Comparison of ENCODE assay signal across 1 cellular context in the genomic region with DNA sequence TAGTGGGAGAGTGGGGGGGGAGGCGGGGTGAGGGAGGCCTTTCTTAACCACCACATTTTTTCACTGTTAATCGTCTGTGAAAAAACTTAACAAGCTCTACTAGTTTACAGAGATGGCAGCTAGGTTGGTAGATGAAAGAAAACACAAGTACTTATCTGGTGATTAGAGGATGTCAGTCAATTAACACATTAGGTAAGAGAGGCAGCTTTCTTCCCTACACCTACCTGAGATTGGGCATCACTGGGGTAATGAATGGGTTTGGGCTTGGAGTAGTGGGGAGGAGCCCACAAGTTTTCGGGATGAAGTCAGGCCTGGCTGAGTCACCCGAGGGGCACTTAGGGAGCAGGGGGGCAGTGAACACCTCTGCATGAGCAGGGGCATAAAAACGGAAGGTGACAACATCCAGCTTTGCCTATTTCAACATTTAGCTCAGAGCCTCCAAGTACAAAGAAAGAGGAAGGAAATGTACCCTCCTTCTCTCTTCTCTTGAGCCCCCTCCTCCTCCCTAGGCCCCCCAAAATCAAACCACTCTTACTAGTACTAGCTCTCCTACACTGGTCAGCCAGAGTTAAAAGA.
A peak's percentile ranks its signal among the peaks of the same experiment; 100 is the strongest.
TF ChIP-seq lines count a peak whose summit lies in the region.

No MANE protein-coding gene starts in this region.

TF ChIP-seq in K562, 482 proteins besides CTCF, POLR2A, EP300 and RAD21 (continued from another document and continues in another):
- TF ChIP-seq, protein P1, sequence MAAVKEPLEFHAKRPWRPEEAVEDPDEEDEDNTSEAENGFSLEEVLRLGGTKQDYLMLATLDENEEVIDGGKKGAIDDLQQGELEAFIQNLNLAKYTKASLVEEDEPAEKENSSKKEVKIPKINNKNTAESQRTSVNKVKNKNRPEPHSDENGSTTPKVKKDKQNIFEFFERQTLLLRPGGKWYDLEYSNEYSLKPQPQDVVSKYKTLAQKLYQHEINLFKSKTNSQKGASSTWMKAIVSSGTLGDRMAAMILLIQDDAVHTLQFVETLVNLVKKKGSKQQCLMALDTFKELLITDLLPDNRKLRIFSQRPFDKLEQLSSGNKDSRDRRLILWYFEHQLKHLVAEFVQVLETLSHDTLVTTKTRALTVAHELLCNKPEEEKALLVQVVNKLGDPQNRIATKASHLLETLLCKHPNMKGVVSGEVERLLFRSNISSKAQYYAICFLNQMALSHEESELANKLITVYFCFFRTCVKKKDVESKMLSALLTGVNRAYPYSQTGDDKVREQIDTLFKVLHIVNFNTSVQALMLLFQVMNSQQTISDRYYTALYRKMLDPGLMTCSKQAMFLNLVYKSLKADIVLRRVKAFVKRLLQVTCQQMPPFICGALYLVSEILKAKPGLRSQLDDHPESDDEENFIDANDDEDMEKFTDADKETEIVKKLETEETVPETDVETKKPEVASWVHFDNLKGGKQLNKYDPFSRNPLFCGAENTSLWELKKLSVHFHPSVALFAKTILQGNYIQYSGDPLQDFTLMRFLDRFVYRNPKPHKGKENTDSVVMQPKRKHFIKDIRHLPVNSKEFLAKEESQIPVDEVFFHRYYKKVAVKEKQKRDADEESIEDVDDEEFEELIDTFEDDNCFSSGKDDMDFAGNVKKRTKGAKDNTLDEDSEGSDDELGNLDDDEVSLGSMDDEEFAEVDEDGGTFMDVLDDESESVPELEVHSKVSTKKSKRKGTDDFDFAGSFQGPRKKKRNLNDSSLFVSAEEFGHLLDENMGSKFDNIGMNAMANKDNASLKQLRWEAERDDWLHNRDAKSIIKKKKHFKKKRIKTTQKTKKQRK (IDR thresholded peaks at IDR 0.05; ENCODE audit: borderline replicate concordance, low read depth, low read length), result no peak
- TF ChIP-seq, protein P2, sequence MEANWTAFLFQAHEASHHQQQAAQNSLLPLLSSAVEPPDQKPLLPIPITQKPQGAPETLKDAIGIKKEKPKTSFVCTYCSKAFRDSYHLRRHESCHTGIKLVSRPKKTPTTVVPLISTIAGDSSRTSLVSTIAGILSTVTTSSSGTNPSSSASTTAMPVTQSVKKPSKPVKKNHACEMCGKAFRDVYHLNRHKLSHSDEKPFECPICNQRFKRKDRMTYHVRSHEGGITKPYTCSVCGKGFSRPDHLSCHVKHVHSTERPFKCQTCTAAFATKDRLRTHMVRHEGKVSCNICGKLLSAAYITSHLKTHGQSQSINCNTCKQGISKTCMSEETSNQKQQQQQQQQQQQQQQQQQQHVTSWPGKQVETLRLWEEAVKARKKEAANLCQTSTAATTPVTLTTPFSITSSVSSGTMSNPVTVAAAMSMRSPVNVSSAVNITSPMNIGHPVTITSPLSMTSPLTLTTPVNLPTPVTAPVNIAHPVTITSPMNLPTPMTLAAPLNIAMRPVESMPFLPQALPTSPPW (CRISPR knock-in tag; IDR thresholded peaks at IDR 0.05), result peak; percentile 36; the same call in 1 of the 2 replicates
- TF ChIP-seq ZKSCAN8 (CRISPR knock-in tag; IDR thresholded peaks at IDR 0.05) (no peak), ZBTB43 (CRISPR knock-in tag; IDR thresholded peaks at IDR 0.05) (no peak), RBFOX2 (IDR thresholded peaks at IDR 0.05; ENCODE audit: low read depth, low read length) (peak; percentile 27; the same call in 1 of the 2 replicates), HSF4 (CRISPR knock-in tag; IDR thresholded peaks at IDR 0.05; ENCODE audit: borderline replicate concordance) (no peak), CTBP1 (IDR thresholded peaks at IDR 0.05; ENCODE audit: borderline replicate concordance) (no peak), ZNF3 (CRISPR knock-in tag; IDR thresholded peaks at IDR 0.05) (no peak), SMARCA4 (IDR thresholded peaks at IDR 0.05) (0 out of 2 replicates have a peak, but pooled peaks have one; percentile 27), STAT5B (CRISPR knock-in tag; IDR thresholded peaks at IDR 0.05) (no peak), ZBTB40 (IDR thresholded peaks at IDR 0.05) (no peak), ZBTB40 (CRISPR knock-in tag; IDR thresholded peaks at IDR 0.05) (no peak), GABPA (tag; conservative IDR thresholded peaks at IDR 0.05; ENCODE audit: low read depth) (no peak), ELF2 (CRISPR knock-in tag; IDR thresholded peaks at IDR 0.05) (no peak), RFX1 (IDR thresholded peaks at IDR 0.05) (no peak), ATF3 (IDR thresholded peaks at IDR 0.05) (peak; percentile 81), ATF3 (CRISPR knock-in tag; conservative IDR thresholded peaks at IDR 0.05) (no peak), USF1 (CRISPR knock-in tag; IDR thresholded peaks at IDR 0.05) (no peak), CBX8 (IDR thresholded peaks at IDR 0.05; ENCODE audit: borderline replicate concordance, extremely low read depth, low read depth, low read length, poor library complexity, severe bottlenecking) (no peak), ZNF263 (CRISPR knock-in tag; IDR thresholded peaks at IDR 0.05; ENCODE audit: borderline replicate concordance) (peak; percentile 24; the same call in 1 of the 2 replicates), TRIM24 (IDR thresholded peaks at IDR 0.05) (no peak), NBN (IDR thresholded peaks at IDR 0.05; ENCODE audit: low read depth) (no peak), SMARCE1 (IDR thresholded peaks at IDR 0.05) (0 out of 2 replicates have a peak, but pooled peaks have one; percentile 19), ZNF778 (CRISPR knock-in tag; IDR thresholded peaks at IDR 0.05) (no peak), CEBPB (tag; IDR thresholded peaks at IDR 0.05) (no peak), FOXJ2 (tag; IDR thresholded peaks at IDR 0.05) (no peak), CBFA2T3 (IDR thresholded peaks at IDR 0.05) (no peak), POLR2AphosphoS5 (IDR thresholded peaks at IDR 0.05; ENCODE audit: control insufficient read depth, insufficient read depth, low read depth, low read length) (no peak), NFE2 (IDR thresholded peaks at IDR 0.05; ENCODE audit: low read depth) (no peak), MIER1 (IDR thresholded peaks at IDR 0.05; ENCODE audit: low read depth) (no peak)
- TF ChIP-seq, protein P3, sequence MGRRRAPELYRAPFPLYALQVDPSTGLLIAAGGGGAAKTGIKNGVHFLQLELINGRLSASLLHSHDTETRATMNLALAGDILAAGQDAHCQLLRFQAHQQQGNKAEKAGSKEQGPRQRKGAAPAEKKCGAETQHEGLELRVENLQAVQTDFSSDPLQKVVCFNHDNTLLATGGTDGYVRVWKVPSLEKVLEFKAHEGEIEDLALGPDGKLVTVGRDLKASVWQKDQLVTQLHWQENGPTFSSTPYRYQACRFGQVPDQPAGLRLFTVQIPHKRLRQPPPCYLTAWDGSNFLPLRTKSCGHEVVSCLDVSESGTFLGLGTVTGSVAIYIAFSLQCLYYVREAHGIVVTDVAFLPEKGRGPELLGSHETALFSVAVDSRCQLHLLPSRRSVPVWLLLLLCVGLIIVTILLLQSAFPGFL (CRISPR knock-in tag; IDR thresholded peaks at IDR 0.05), result no peak
- TF ChIP-seq, protein P4, sequence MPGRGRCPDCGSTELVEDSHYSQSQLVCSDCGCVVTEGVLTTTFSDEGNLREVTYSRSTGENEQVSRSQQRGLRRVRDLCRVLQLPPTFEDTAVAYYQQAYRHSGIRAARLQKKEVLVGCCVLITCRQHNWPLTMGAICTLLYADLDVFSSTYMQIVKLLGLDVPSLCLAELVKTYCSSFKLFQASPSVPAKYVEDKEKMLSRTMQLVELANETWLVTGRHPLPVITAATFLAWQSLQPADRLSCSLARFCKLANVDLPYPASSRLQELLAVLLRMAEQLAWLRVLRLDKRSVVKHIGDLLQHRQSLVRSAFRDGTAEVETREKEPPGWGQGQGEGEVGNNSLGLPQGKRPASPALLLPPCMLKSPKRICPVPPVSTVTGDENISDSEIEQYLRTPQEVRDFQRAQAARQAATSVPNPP (IDR thresholded peaks at IDR 0.05; ENCODE audit: borderline replicate concordance, insufficient read depth, insufficient read length), result no peak
- TF ChIP-seq, protein P5, sequence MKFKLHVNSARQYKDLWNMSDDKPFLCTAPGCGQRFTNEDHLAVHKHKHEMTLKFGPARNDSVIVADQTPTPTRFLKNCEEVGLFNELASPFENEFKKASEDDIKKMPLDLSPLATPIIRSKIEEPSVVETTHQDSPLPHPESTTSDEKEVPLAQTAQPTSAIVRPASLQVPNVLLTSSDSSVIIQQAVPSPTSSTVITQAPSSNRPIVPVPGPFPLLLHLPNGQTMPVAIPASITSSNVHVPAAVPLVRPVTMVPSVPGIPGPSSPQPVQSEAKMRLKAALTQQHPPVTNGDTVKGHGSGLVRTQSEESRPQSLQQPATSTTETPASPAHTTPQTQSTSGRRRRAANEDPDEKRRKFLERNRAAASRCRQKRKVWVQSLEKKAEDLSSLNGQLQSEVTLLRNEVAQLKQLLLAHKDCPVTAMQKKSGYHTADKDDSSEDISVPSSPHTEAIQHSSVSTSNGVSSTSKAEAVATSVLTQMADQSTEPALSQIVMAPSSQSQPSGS (CRISPR knock-in tag; IDR thresholded peaks at IDR 0.05), result no peak
- TF ChIP-seq, protein P6, sequence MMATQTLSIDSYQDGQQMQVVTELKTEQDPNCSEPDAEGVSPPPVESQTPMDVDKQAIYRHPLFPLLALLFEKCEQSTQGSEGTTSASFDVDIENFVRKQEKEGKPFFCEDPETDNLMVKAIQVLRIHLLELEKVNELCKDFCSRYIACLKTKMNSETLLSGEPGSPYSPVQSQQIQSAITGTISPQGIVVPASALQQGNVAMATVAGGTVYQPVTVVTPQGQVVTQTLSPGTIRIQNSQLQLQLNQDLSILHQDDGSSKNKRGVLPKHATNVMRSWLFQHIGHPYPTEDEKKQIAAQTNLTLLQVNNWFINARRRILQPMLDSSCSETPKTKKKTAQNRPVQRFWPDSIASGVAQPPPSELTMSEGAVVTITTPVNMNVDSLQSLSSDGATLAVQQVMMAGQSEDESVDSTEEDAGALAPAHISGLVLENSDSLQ (IDR thresholded peaks at IDR 0.05), result peak; percentile 67
